In the genomic region with DNA sequence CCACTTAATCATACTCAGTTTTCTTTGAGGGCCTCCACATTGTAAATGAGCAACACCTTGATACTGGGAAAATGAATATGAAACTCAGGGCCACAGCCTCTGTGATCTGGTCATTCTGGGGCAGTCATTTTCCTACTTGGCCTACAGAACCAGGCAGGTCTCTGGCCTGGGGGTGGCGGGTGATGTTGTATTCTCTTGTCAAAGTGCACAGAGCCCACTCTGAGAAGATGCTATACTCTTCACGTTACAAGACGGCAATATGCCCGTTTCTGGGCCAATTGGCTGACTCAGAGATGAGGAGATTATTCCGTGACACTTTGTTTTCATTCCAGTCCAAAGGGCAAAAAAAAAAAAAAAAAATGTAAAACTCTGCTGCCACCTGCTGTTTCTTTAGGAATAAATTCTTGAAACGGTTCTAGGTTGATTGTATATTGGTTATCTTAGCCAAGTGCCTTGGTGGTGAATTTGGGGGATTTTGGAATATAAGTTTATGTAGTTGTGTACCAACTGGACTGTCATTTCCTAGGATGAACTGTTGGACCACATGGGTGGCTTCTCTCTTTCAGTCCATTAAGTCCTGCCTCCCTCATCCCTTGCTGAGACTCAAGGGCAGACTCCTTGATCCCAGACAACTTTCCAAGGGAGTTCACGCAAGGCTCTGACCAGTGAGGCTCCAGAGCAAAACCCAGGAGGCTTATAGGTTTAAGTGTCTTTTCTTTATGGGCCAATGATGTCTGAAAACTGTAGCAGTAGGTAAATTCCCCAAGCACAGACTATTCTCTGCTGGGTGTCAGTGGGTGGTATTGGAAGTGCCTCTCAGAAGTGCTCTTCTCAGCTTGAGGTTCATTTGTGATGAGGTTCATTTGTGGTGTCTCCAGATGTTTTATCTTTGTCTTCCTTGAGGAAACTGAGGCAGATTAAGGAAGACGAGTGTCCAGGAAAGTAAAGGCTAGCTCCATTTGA, we compare ENCODE assay signal across 1 cellular context.
TF ChIP-seq lines count a peak whose summit lies in the region.

No MANE protein-coding gene starts in this region.

TF ChIP-seq in endothelial cell of umbilical vein, 7 proteins besides CTCF, POLR2A, EP300 and RAD21:
- TF ChIP-seq FOS (IDR thresholded peaks at IDR 0.05; ENCODE audit: borderline replicate concordance, insufficient read depth, low read length) = peak; percentile 84
- peak; percentile 41 for TF ChIP-seq POLR2AphosphoS5 (IDR thresholded peaks at IDR 0.05; ENCODE audit: insufficient read depth, low read depth, low read length)
- TF ChIP-seq JUN (IDR thresholded peaks at IDR 0.05; ENCODE audit: borderline replicate concordance, insufficient read depth, insufficient read length, low read depth) = peak; percentile 88
- peak; percentile 98 for TF ChIP-seq GATA2 (IDR thresholded peaks at IDR 0.05; ENCODE audit: insufficient read depth, insufficient read length, low read depth, low read length)
- TF ChIP-seq, protein P1, sequence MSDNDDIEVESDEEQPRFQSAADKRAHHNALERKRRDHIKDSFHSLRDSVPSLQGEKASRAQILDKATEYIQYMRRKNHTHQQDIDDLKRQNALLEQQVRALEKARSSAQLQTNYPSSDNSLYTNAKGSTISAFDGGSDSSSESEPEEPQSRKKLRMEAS (IDR thresholded peaks at IDR 0.05; ENCODE audit: insufficient read depth, insufficient read length) = no peak
- no peak for TF ChIP-seq EZH2 (IDR thresholded peaks at IDR 0.05; ENCODE audit: borderline replicate concordance, low read depth, low read length, severe bottlenecking)
- TF ChIP-seq MYC (IDR thresholded peaks at IDR 0.05; ENCODE audit: low read depth, low read length) = no peak
